8 cellular contexts compared by ENCODE assay signal in the genomic region with DNA sequence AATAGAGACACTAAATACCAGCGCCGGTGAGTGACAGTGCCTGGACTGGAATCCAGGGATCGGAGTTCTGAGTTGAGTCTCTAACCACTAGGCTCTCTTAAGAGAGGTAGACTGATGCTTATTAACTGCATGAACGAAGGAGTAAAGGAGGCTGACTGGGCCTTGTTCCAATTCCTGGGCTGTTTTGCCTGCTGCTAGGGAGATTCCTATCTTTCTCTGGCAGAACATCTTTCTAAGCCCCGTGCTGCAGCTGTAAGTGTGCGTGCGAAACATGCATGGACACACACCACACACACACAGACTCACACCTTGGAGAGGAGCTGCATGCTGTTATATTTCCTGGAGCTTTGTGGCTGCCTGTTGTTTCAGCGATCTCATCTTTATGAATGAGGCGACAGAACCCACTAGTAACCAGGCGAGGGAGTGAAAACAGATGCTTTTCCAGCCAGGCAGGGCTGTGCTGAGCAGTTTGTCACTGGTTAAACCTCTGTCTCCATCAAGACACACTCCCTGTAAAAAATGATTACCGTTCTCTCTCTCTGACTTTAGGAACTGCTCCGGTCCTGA.
DNase-seq lines count a peak whose midpoint lies in the region; ATAC-seq and TF ChIP-seq lines count a peak whose summit lies in the region.

No MANE protein-coding gene starts in this region.

- H3F3A ChIP-seq in neural progenitor cell (ENCODE audit: low read depth) = peaks cover 13% of the 10 kb centered on the region

- no peaks in the 10 kb centered on the region for H3K9me3 Mint-ChIP-seq in neural progenitor cell

- ATAC-seq in HG03064 (IDR thresholded peaks at IDR 0.05; ENCODE audit: low read depth, unreplicated experiment) = peak; percentile 29
- no peak for ATAC-seq in HG03045 (IDR thresholded peaks at IDR 0.05; ENCODE audit: unreplicated experiment)

- peaks cover 5% of the 10 kb centered on the region for H3K27me3 Mint-ChIP-seq in neural progenitor cell (ENCODE audit: insufficient read depth, low read depth)

- H3K36me3 ChIP-seq in SJSA1 = no peaks in the 10 kb centered on the region
- H3K36me3 ChIP-seq in neural progenitor cell = no peaks in the 10 kb centered on the region

- H2AFZ ChIP-seq in neural progenitor cell (replicated peaks) = peak overlapping the region; percentile 92

- peak overlapping the region; percentile 95 for H3K27ac Mint-ChIP-seq in neural progenitor cell

- peak; percentile 10 for DNase-seq in stimulated activated CD4-positive, alpha-beta T cell treated with anti-CD3 and anti-CD28 coated beads, Interleukin-12 subunit alpha, Interleukin-12 subunit beta, amount 100 ng/mL, for 4 hours
- no peak for DNase-seq in stimulated activated CD4-positive, alpha-beta T cell treated with anti-CD3 and anti-CD28 coated beads, Interleukin-2, amount 100 ng/mL, for 48 hours
- peak in 1 of 2 experiments; percentile 46 for DNase-seq in SJSA1 (ENCODE audit: low read depth in 1 of 2, low spot score in 2 of 2)
- DNase-seq in dedifferentiated amniotic fluid mesenchymal stem cell (ENCODE audit: extremely low spot score) = peak; percentile 47
- no peak for DNase-seq in neural progenitor cell (ENCODE audit: low spot score)
- DNase-seq in NCI-H1092 (lab: John Stamatoyannopoulos, UW) = no peak

- H3K9me3 ChIP-seq in SJSA1 (replicated peaks) = no peaks in the 10 kb centered on the region
- H3K9me3 ChIP-seq in neural progenitor cell (ENCODE audit: low read depth) = no peaks in the 10 kb centered on the region

- no peaks in the 10 kb centered on the region for H3K36me3 Mint-ChIP-seq in neural progenitor cell

- no peak overlapping the region for H3K9ac ChIP-seq in neural progenitor cell

- peak overlapping the region; percentile 23 for H3K4me2 ChIP-seq in neural progenitor cell

- H3K27me3 ChIP-seq in SJSA1 (replicated peaks) = no peaks in the 10 kb centered on the region
- no peaks in the 10 kb centered on the region for H3K27me3 ChIP-seq in neural progenitor cell

- H3K4me3 Mint-ChIP-seq in neural progenitor cell = peak overlapping the region; percentile 35

- H3K27ac ChIP-seq in SJSA1 (peak overlapping the region; percentile 80), neural progenitor cell (peak overlapping the region; percentile 30)

- H3K79me2 ChIP-seq in neural progenitor cell (ENCODE audit: low read depth) = no peaks in the 10 kb centered on the region

- peaks cover 57% of the 10 kb centered on the region for H3K4me1 ChIP-seq in SJSA1 (replicated peaks)
- peaks cover 40% of the 10 kb centered on the region for H3K4me1 ChIP-seq in neural progenitor cell

- TF ChIP-seq CTCF in neural progenitor cell (IDR thresholded peaks at IDR 0.05) = no peak

- no peaks in the 10 kb centered on the region for H4K20me1 ChIP-seq in neural progenitor cell (ENCODE audit: low read depth)

- H3K4me3 ChIP-seq in SJSA1 (no peak overlapping the region), neural progenitor cell (no peak overlapping the region)

- H3K4me1 Mint-ChIP-seq in neural progenitor cell = peaks cover 59% of the 10 kb centered on the region

Comparison
In these comparisons a context has a peak if more than half of its experiments do, and no peak if none do; other contexts are left out.
1. DNase-seq: peak in stimulated activated CD4-positive, alpha-beta T cell treated with anti-CD3 and anti-CD28 coated beads, Interleukin-12 subunit alpha, Interleukin-12 subunit beta, amount 100 ng/mL, for 4 hours (single experiment) and dedifferentiated amniotic fluid mesenchymal stem cell (single experiment); none in stimulated activated CD4-positive, alpha-beta T cell treated with anti-CD3 and anti-CD28 coated beads, Interleukin-2, amount 100 ng/mL, for 48 hours (0 of 2), neural progenitor cell (single experiment) and NCI-H1092 (single experiment).